1 cellular context compared by ENCODE assay signal in the genomic region with DNA sequence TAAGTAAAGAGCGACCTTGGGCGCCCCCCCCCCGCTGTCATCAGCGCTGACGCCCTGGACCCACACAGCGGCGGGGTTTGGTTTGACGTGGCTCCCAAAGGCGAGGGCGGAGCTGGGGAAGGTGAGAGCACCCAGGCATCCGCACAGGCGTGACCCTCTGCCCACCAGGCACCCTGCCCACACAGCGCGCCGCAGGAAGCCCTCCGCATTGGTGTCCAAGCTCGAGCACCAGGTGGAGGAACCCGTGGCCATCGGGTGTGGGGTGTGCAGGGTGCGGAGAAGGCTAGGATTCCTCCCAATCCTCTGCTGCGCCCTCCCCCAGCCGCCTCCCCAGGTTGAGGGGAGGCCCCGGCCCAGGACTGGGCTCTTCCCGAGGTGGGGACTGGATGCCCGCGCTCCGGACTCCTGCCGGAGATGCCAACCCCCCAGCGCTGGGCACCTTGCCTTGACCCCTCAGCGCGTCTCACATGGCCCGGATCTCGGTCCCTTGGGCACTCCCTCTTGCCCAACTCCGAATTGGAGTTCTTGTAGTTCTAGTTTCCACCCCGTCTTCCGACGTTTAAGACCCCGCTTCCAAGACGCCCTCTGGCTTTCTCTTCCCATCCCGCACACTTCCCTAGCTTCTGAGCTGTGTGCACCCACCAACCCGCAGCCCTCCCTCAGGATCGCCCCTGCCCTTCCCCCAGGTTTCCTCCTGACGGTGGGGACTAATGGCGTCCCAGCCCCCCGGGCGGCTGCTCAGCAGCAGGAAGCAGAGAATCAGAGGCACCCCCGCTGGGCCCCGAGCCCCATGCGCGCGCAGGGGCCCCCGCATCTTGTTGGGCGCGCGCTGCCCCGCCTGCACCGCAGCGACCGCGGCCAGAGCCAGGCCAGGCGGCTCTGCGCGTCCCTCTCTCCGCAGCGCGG.
TF ChIP-seq lines count a peak whose summit lies in the region.

No MANE protein-coding gene starts in this region.

TF ChIP-seq in H1, 55 proteins besides CTCF, POLR2A, EP300 and RAD21:
- TF ChIP-seq, protein P1, sequence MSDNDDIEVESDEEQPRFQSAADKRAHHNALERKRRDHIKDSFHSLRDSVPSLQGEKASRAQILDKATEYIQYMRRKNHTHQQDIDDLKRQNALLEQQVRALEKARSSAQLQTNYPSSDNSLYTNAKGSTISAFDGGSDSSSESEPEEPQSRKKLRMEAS (IDR thresholded peaks at IDR 0.05) = no peak; the same call in 1 of the 2 replicates
- TF ChIP-seq JUND (IDR thresholded peaks at IDR 0.05; ENCODE audit: low read length) = no peak
- TF ChIP-seq SIX5 (IDR thresholded peaks at IDR 0.05; ENCODE audit: low read depth, low read length) = no peak
- no peak for TF ChIP-seq CEBPB (IDR thresholded peaks at IDR 0.05; ENCODE audit: low read depth, low read length)
- no peak for TF ChIP-seq FOSL1 (IDR thresholded peaks at IDR 0.05; ENCODE audit: insufficient read depth, low read depth, low read length)
- TF ChIP-seq EZH2 (IDR thresholded peaks at IDR 0.05; ENCODE audit: low read depth, low read length, severe bottlenecking) = peak; percentile 84
- TF ChIP-seq KDM4A (IDR thresholded peaks at IDR 0.05; ENCODE audit: low read depth, low read length, severe bottlenecking) = peak; percentile 94
- peak; percentile 83 for TF ChIP-seq SUZ12 (IDR thresholded peaks at IDR 0.05; ENCODE audit: low read length)
- no peak for TF ChIP-seq NANOG (IDR thresholded peaks at IDR 0.05; ENCODE audit: insufficient read depth, low read depth, low read length, poor library complexity, severe bottlenecking)
- 0 out of 2 replicates have a peak, but pooled peaks have one; percentile 45 for TF ChIP-seq RBBP5 (IDR thresholded peaks at IDR 0.05; ENCODE audit: borderline replicate concordance, low read depth, low read length)
- peak; percentile 50 for TF ChIP-seq ASH2L (IDR thresholded peaks at IDR 0.05; ENCODE audit: low read length)
- peak; percentile 4; the same call in 1 of the 2 replicates for TF ChIP-seq TBP (IDR thresholded peaks at IDR 0.05; ENCODE audit: low read depth, low read length)
- TF ChIP-seq, protein P2, sequence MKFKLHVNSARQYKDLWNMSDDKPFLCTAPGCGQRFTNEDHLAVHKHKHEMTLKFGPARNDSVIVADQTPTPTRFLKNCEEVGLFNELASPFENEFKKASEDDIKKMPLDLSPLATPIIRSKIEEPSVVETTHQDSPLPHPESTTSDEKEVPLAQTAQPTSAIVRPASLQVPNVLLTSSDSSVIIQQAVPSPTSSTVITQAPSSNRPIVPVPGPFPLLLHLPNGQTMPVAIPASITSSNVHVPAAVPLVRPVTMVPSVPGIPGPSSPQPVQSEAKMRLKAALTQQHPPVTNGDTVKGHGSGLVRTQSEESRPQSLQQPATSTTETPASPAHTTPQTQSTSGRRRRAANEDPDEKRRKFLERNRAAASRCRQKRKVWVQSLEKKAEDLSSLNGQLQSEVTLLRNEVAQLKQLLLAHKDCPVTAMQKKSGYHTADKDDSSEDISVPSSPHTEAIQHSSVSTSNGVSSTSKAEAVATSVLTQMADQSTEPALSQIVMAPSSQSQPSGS (IDR thresholded peaks at IDR 0.05; ENCODE audit: low read length) = no peak
- no peak for TF ChIP-seq JUN (IDR thresholded peaks at IDR 0.05; ENCODE audit: low read depth, low read length)
- TF ChIP-seq BCL11A (IDR thresholded peaks at IDR 0.05; ENCODE audit: low read depth in 2 of 2, low read length in 2 of 2) = no peak
- TF ChIP-seq SP4 (IDR thresholded peaks at IDR 0.05; ENCODE audit: low read length) = no peak
- TF ChIP-seq, protein P3, sequence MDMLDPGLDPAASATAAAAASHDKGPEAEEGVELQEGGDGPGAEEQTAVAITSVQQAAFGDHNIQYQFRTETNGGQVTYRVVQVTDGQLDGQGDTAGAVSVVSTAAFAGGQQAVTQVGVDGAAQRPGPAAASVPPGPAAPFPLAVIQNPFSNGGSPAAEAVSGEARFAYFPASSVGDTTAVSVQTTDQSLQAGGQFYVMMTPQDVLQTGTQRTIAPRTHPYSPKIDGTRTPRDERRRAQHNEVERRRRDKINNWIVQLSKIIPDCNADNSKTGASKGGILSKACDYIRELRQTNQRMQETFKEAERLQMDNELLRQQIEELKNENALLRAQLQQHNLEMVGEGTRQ (IDR thresholded peaks at IDR 0.05; ENCODE audit: low read length) = no peak
- no peak for TF ChIP-seq SAP30 (IDR thresholded peaks at IDR 0.05; ENCODE audit: insufficient read depth, insufficient replicate concordance, low read length)
- TF ChIP-seq CHD2 (IDR thresholded peaks at IDR 0.05; ENCODE audit: low read length) = no peak
